ENCODE assay signal across 26 cellular contexts in genomic region chr19:3890590-3890989, GRCh38. TPM values are rescaled to one million over a fixed set of nuclear protein-coding genes. Genes with fewer than 3 reads are reported as not detected.
DNase-seq lines count a peak whose midpoint lies in the region; ATAC-seq, FAIRE-seq and TF ChIP-seq lines count a peak whose summit lies in the region.
"Had no signal": no experiment of that assay in that cellular context is flagged by ENCODE, and none has a peak within 500 bp of the region (broad histone marks: within the 10 kb centered on the region; RNA-seq: fewer than 3 reads in every experiment).

No MANE protein-coding gene starts in this region.

- peak overlapping the region; percentile 59 for H3K18ac ChIP-seq in neuronal stem cell (ENCODE audit: low read length)

- H3K36me3 ChIP-seq in K562 (ENCODE audit: control insufficient read depth, insufficient read depth, low read length) (no peaks in the 10 kb centered on the region), iPS DF 6.9 (ENCODE audit: control insufficient read depth, insufficient read depth, low read length) (peaks cover 20% of the 10 kb centered on the region), neuronal stem cell (replicated peaks in 1 of 2; ENCODE audit: control insufficient read depth in 2 of 2, insufficient read depth in 2 of 2, low read length in 2 of 2) (peaks cover 2 to 8% of the 10 kb centered on the region in 2 donors)

- no peak overlapping the region for H3K4me3 ChIP-seq in K562
- H3K4me3 ChIP-seq in iPS DF 6.9 (ENCODE audit: low read length), result peak overlapping the region; percentile 15; the same call in 1 of the 2 replicates
- no peak overlapping the region for H3K4me3 ChIP-seq in neuronal stem cell (ENCODE audit: low read length in 2 of 2)
- H3K4me3 ChIP-seq: A549 had no signal

- H3K27me3 Mint-ChIP-seq in stimulated activated naive B cell treated with anti-CD40 and anti-IgM and Interleukin-4, amounts not matched to agents 10 μg/mL and 1 μg/mL and 100 μg/mL, for 72 hours, result peaks cover 0 to 4% of the 10 kb centered on the region in 2 donors
- H3K27me3 Mint-ChIP-seq in nephron progenitor cell (ENCODE audit: low read depth, poor library complexity), result peaks cover 5% of the 10 kb centered on the region
- H3K27me3 Mint-ChIP-seq: CD4-positive, alpha-beta memory T cell had no signal

- H4K20me1 ChIP-seq in K562 (replicated peaks; ENCODE audit: control insufficient read depth, insufficient read depth, low read length), result no peaks in the 10 kb centered on the region

- peaks cover 6 to 48% of the 10 kb centered on the region in 2 experiments; a peak in 3 of 5 replicates for H3K27me3 ChIP-seq in K562 (ENCODE audit: control insufficient read depth in 2 of 2, insufficient read depth in 2 of 2, low read length in 2 of 2)
- no peaks in the 10 kb centered on the region for H3K27me3 ChIP-seq in iPS DF 6.9 (ENCODE audit: control insufficient read depth, insufficient read depth, low read length)
- H3K27me3 ChIP-seq in neuronal stem cell (ENCODE audit: control insufficient read depth in 3 of 3, insufficient read depth in 3 of 3, low read depth in 1 of 3, low read length in 3 of 3), result no peaks in the 10 kb centered on the region

- DNase-seq in Ammon's horn (ENCODE audit: low spot score) (peak; percentile 50), K562 (ENCODE audit: extremely low read depth in 1 of 4, low spot score in 3 of 4) (no peak), iPS DF 6.9 (ENCODE audit: low read depth, low spot score) (no peak), neuronal stem cell (ENCODE audit: low spot score) (no peak), NCI-H2227 treated with DMSO at 0.1 percent for 48 hours (lab: John Stamatoyannopoulos, UW) (no peak), nephron progenitor cell (no peak)
- DNase-seq in stimulated activated naive B cell treated with anti-CD40 and anti-IgM and Interleukin-4, amounts not matched to agents 10 μg/mL and 1 μg/mL and 100 μg/mL, for 72 hours, result no peak
- DNase-seq: 8988T; ACHN; AML-193; C1 segment of cervical spinal cord; Calu3; CD4-positive, alpha-beta memory T cell; COR-L47; DMS53; DMS79 treated with DMSO at 0.1 percent for 48 hours; GF-D8; GOT3; HCEC 1CT had no signal

- intact Hi-C loops in K562 (cut with micrococcal nuclease), result no loop called here

- TF ChIP-seq POLR2A in K562 (conservative IDR thresholded peaks at IDR 0.05), result no peak

- no peak overlapping the region for H3K27ac Mint-ChIP-seq in stimulated activated naive B cell treated with anti-CD40 and anti-IgM and Interleukin-4, amounts not matched to agents 10 μg/mL and 1 μg/mL and 100 μg/mL, for 72 hours
- no peak overlapping the region for H3K27ac Mint-ChIP-seq in nephron progenitor cell
- H3K27ac Mint-ChIP-seq: CD4-positive, alpha-beta memory T cell had no signal

- H4K8ac ChIP-seq in neuronal stem cell (ENCODE audit: low read depth, low read length), result no peak overlapping the region

- no peak overlapping the region for H4K91ac ChIP-seq in neuronal stem cell (ENCODE audit: low read depth, low read length, poor library complexity)

- no peaks in the 10 kb centered on the region for H3K9me3 ChIP-seq in K562 (replicated peaks; ENCODE audit: control insufficient read depth, insufficient read depth, low read depth, low read length)
- no peaks in the 10 kb centered on the region for H3K9me3 ChIP-seq in iPS DF 6.9 (ENCODE audit: control insufficient read depth, insufficient read depth, low read length)
- H3K9me3 ChIP-seq in neuronal stem cell (replicated peaks in 1 of 2; ENCODE audit: control insufficient read depth in 2 of 2, insufficient read depth in 1 of 2, low read depth in 1 of 2, low read length in 2 of 2), result no peaks in the 10 kb centered on the region
- H3K9me3 ChIP-seq: A549 had no signal

- H2BK12ac ChIP-seq in neuronal stem cell (ENCODE audit: low read length), result no peak overlapping the region

- no peaks in the 10 kb centered on the region for H3K79me2 ChIP-seq in K562 (ENCODE audit: control insufficient read depth, insufficient read depth, low read length)

- H3K27ac ChIP-seq in K562 (ENCODE audit: extremely low read depth, low read depth, low read length) (no peak overlapping the region), iPS DF 6.9 (ENCODE audit: low read length) (no peak overlapping the region), neuronal stem cell (replicated peaks; ENCODE audit: low read length) (no peak overlapping the region)
- H3K27ac ChIP-seq: A549 had no signal

- H3K9ac ChIP-seq in K562 (ENCODE audit: insufficient read depth in 1 of 2, low read depth in 2 of 2, low read length in 2 of 2) (peak overlapping the region in 1 of 2 experiments; percentile 68; a peak in 1 of 4 replicates), neuronal stem cell (ENCODE audit: low read depth, low read length, poor library complexity) (no peak overlapping the region)

- no peak for TF ChIP-seq RAD21 in K562 (CRISPR knock-in tag; conservative IDR thresholded peaks at IDR 0.05 in 1 of 2, IDR thresholded peaks at IDR 0.05 in 1 of 2)

- no peak for FAIRE-seq in K562 (lab: Jason Lieb, UNC)
- FAIRE-seq: A549, GM12891, GM18507, H54 had no signal

- H3K36me3 Mint-ChIP-seq in stimulated activated naive B cell treated with anti-CD40 and anti-IgM and Interleukin-4, amounts not matched to agents 10 μg/mL and 1 μg/mL and 100 μg/mL, for 72 hours, result no peaks in the 10 kb centered on the region
- no peaks in the 10 kb centered on the region for H3K36me3 Mint-ChIP-seq in nephron progenitor cell (ENCODE audit: low read depth)
- H3K36me3 Mint-ChIP-seq: CD4-positive, alpha-beta memory T cell had no signal

- CTCF ChIA-PET in K562 (lab: Yijun Ruan, JAX; ENCODE audit: low intra/inter-chr PET ratio), result no interaction called here

- no peaks in the 10 kb centered on the region for H3K79me1 ChIP-seq in neuronal stem cell (ENCODE audit: low read depth, low read length)

- no peak overlapping the region for H2BK5ac ChIP-seq in neuronal stem cell (ENCODE audit: low read length)

- in situ Hi-C loops in K562 (cut with MboI), result no loop called here

- no peak overlapping the region for H3K23ac ChIP-seq in neuronal stem cell (ENCODE audit: low read depth, low read length, poor library complexity)

- POLR2A ChIA-PET in K562 (lab: Yijun Ruan, JAX), result interaction anchor here (0.6 to 1.1 kb wide), 3 partner anchors 9 to 55 kb away, joined by 3 read pairs; no protein-coding TSS in a partner anchor

- BruUV-seq in K562 (replicated peaks; lab: Mats Ljungman, UMichigan), result no TSS peak

- no peak overlapping the region for H3K4me2 ChIP-seq in K562 (ENCODE audit: insufficient read depth, low read length)
- no peak overlapping the region for H3K4me2 ChIP-seq in neuronal stem cell (ENCODE audit: insufficient read depth, low read length, poor library complexity, severe bottlenecking)
- H3K4me2 ChIP-seq: A549 had no signal

- no peak overlapping the region for H3K4me3 Mint-ChIP-seq in stimulated activated naive B cell treated with anti-CD40 and anti-IgM and Interleukin-4, amounts not matched to agents 10 μg/mL and 1 μg/mL and 100 μg/mL, for 72 hours
- H3K4me3 Mint-ChIP-seq in nephron progenitor cell, result no peak overlapping the region

- H3K4me1 ChIP-seq in K562 (replicated peaks in 1 of 2; ENCODE audit: control insufficient read depth in 2 of 2, insufficient read depth in 2 of 2, low read length in 2 of 2) (peaks cover 0 to 4% of the 10 kb centered on the region in 2 experiments; a peak in 1 of 5 replicates), iPS DF 6.9 (ENCODE audit: control insufficient read depth, insufficient read depth, low read length) (no peaks in the 10 kb centered on the region; the same call in 1 of the 2 replicates), neuronal stem cell (ENCODE audit: control insufficient read depth in 2 of 2, insufficient read depth in 1 of 2, low read depth in 1 of 2, low read length in 2 of 2) (no peaks in the 10 kb centered on the region)
- H3K4me1 ChIP-seq: A549 had no signal

- H2BK15ac ChIP-seq in neuronal stem cell (ENCODE audit: low read length), result no peak overlapping the region

- H3K9me1 ChIP-seq in K562 (ENCODE audit: control insufficient read depth, insufficient read depth, low read length), result no peaks in the 10 kb centered on the region

- no peak overlapping the region for H2AFZ ChIP-seq in K562 (ENCODE audit: low read depth, low read length)
- H2AFZ ChIP-seq in neuronal stem cell (ENCODE audit: low read length), result no peak overlapping the region

- H3K14ac ChIP-seq in neuronal stem cell (ENCODE audit: low read length), result no peak overlapping the region

- no peak overlapping the region for H2BK120ac ChIP-seq in neuronal stem cell (ENCODE audit: low read depth, low read length)

- no peaks in the 10 kb centered on the region for H3K9me3 Mint-ChIP-seq in stimulated activated naive B cell treated with anti-CD40 and anti-IgM and Interleukin-4, amounts not matched to agents 10 μg/mL and 1 μg/mL and 100 μg/mL, for 72 hours
- H3K9me3 Mint-ChIP-seq in nephron progenitor cell, result no peaks in the 10 kb centered on the region
- H3K9me3 Mint-ChIP-seq: CD4-positive, alpha-beta memory T cell had no signal

- WGBS in K562 (ENCODE audit: insufficient coverage, low coverage, missing lambda C conversion rate), result 28% methylated on average over 17 of the region's 17 CpGs
- WGBS in iPS DF 6.9 (ENCODE audit: insufficient coverage, insufficient read length), result no CpG with 5 or more reads among the region's 17 CpGs
- WGBS in neuronal stem cell (ENCODE audit: extremely low coverage in 2 of 2, insufficient read length in 2 of 2, insufficient replicate concordance in 1 of 2), 2 donors, result no CpG with 5 or more reads among the region's 17 CpGs

- no peak overlapping the region for H3K4ac ChIP-seq in neuronal stem cell (ENCODE audit: low read length)

- ATAC-seq in K562, result no peak
- ATAC-seq in stimulated activated naive B cell treated with anti-CD40 and anti-IgM and Interleukin-4, amounts not matched to agents 10 μg/mL and 1 μg/mL and 100 μg/mL, for 72 hours (replicated peaks), result no peak
- no peak for ATAC-seq in GM21576 (IDR thresholded peaks at IDR 0.05; ENCODE audit: unreplicated experiment)
- ATAC-seq: A549 had no signal

- no peak for TF ChIP-seq EP300 in K562 (IDR thresholded peaks at IDR 0.05; ENCODE audit: low read length)

- TF ChIP-seq CTCF in K562 (IDR thresholded peaks at IDR 0.05 in 2 of 3, conservative IDR thresholded peaks at IDR 0.05 in 1 of 3; ENCODE audit: insufficient read depth in 2 of 3, low read depth in 1 of 3, low read length in 3 of 3) (no peak), nephron progenitor cell (IDR thresholded peaks at IDR 0.05) (no peak)

- H3K4me1 Mint-ChIP-seq in stimulated activated naive B cell treated with anti-CD40 and anti-IgM and Interleukin-4, amounts not matched to agents 10 μg/mL and 1 μg/mL and 100 μg/mL, for 72 hours, result no peaks in the 10 kb centered on the region
- H3K4me1 Mint-ChIP-seq in nephron progenitor cell, result no peaks in the 10 kb centered on the region
- H3K4me1 Mint-ChIP-seq: CD4-positive, alpha-beta memory T cell had no signal

- no peak overlapping the region for H2AK5ac ChIP-seq in neuronal stem cell (ENCODE audit: low read depth, low read length)

RNA-seq across cellular contexts. Expression of gene ATCAY, which starts 10.1 kb away (rescaled TPM):
- not detected in 2 replicates for total RNA-seq in K562 (2011; cell fraction: chromatin; rRNA removed; ENCODE audit: low replicate concordance)
- not detected in 2 replicates for total RNA-seq in K562 (2011; cell fraction: nucleolus; rRNA removed)
- total RNA-seq in K562 (2011; cell fraction: nucleoplasm; rRNA removed), result 0.08 TPM in 1 of 2 replicates, not detected in the other
- total RNA-seq in K562 (2014; rRNA removed) (not detected in 2 replicates), K562 (2014; rRNA removed; fragmentation: Illumina TruSeq; extraction: Trizol) (not detected in 2 replicates), K562 (2015; rRNA removed; fragmentation: Illumina TruSeq; extraction: Trizol) (not detected in 2 replicates), K562 (2021) (0.07 TPM in 1 of 2 replicates, not detected in the other)
- polyA plus RNA-seq in K562 (2011; rRNA removed) (not detected in 2 replicates), K562 (2014; fragmentation: Illumina TruSeq; extraction: Trizol) (not detected in 2 replicates), K562 (2014; fragmentation: Nextera tagmentation; extraction: Ambion mirVana) (not detected), K562 (2014; rRNA removed) (not detected in 2 replicates)
- 0.04 TPM in 1 of 2 replicates, not detected in the other for polyA plus RNA-seq in K562 (2011; cell fraction: cytosol; rRNA removed)
- polyA plus RNA-seq in K562 (2011; cell fraction: nucleus; rRNA removed), result not detected in 2 replicates
- polyA plus RNA-seq in K562 (2012), result not detected in 2 replicates
- polyA minus RNA-seq in K562 (2011; rRNA and poly(A)+ RNA removed), result not detected in 2 replicates
- polyA minus RNA-seq in K562 (2011; cell fraction: cytosol; rRNA and poly(A)+ RNA removed), result not detected in 2 replicates
- polyA minus RNA-seq in K562 (2011; cell fraction: nucleus; rRNA and poly(A)+ RNA removed), result not detected in 2 replicates
- polyA plus RNA-seq in neuronal stem cell (2013, experiment 1 of 2), result 19.1 TPM
- polyA plus RNA-seq in neuronal stem cell (2013, experiment 2 of 2), result 19.7 TPM
- total RNA-seq: Calu3; CD4-positive, alpha-beta memory T cell had no signal
- polyA plus RNA-seq: BJ; CD4-positive, alpha-beta memory T cell had no signal

RNA-seq across cellular contexts. Expression of gene ZFR2, which starts 21.8 kb away (rescaled TPM):
- total RNA-seq in K562 (2011; cell fraction: chromatin; rRNA removed; ENCODE audit: low replicate concordance), result 0.09 and 0.14 TPM in 2 replicates
- total RNA-seq in K562 (2011; cell fraction: nucleolus; rRNA removed), result 0.26 TPM in 1 of 2 replicates, not detected in the other
- 0.38 TPM in 1 of 2 replicates, not detected in the other for total RNA-seq in K562 (2011; cell fraction: nucleoplasm; rRNA removed)
- total RNA-seq in K562 (2014; rRNA removed) (0.33 and 0.59 TPM in 2 replicates), K562 (2014; rRNA removed; fragmentation: Illumina TruSeq; extraction: Trizol) (not detected in 2 replicates), K562 (2015; rRNA removed; fragmentation: Illumina TruSeq; extraction: Trizol) (not detected in 2 replicates), K562 (2021) (not detected in 2 replicates)
- polyA plus RNA-seq in K562 (2011; rRNA removed) (0.03 and 0.04 TPM in 2 replicates), K562 (2014; fragmentation: Illumina TruSeq; extraction: Trizol) (not detected in 2 replicates), K562 (2014; fragmentation: Nextera tagmentation; extraction: Ambion mirVana) (under 1 TPM in 1 of 2 experiments, not detected in 1; 0.07 TPM), K562 (2014; rRNA removed) (not detected in 2 replicates)
- 0.19 and 0.22 TPM in 2 replicates for polyA plus RNA-seq in K562 (2011; cell fraction: cytosol; rRNA removed)
- 0.08 and 0.21 TPM in 2 replicates for polyA plus RNA-seq in K562 (2011; cell fraction: nucleus; rRNA removed)
- 0.04 and 0.17 TPM in 2 replicates for polyA plus RNA-seq in K562 (2012)
- not detected in 2 replicates for polyA minus RNA-seq in K562 (2011; rRNA and poly(A)+ RNA removed)
- polyA minus RNA-seq in K562 (2011; cell fraction: cytosol; rRNA and poly(A)+ RNA removed), result not detected in 2 replicates
- 0.13 TPM in 1 of 2 replicates, not detected in the other for polyA minus RNA-seq in K562 (2011; cell fraction: nucleus; rRNA and poly(A)+ RNA removed)
- 12.5 TPM for polyA plus RNA-seq in neuronal stem cell (2013, experiment 1 of 2)
- polyA plus RNA-seq in neuronal stem cell (2013, experiment 2 of 2), result 13.8 TPM
- total RNA-seq: Calu3 had no signal

RNA-seq across cellular contexts. Expression of gene NMRK2, which starts 42.3 kb away (rescaled TPM):
- total RNA-seq in K562 (2011; cell fraction: chromatin; rRNA removed; ENCODE audit: low replicate concordance), result not detected in 2 replicates
- not detected in 2 replicates for total RNA-seq in K562 (2011; cell fraction: nucleolus; rRNA removed)
- total RNA-seq in K562 (2011; cell fraction: nucleoplasm; rRNA removed), result not detected in 2 replicates
- total RNA-seq in K562 (2014; rRNA removed) (not detected in 2 replicates), K562 (2014; rRNA removed; fragmentation: Illumina TruSeq; extraction: Trizol) (not detected in 2 replicates), K562 (2015; rRNA removed; fragmentation: Illumina TruSeq; extraction: Trizol) (not detected in 2 replicates), K562 (2021) (not detected in 2 replicates)
- polyA plus RNA-seq in K562 (2011; rRNA removed) (not detected in 2 replicates), K562 (2014; fragmentation: Illumina TruSeq; extraction: Trizol) (not detected in 2 replicates), K562 (2014; fragmentation: Nextera tagmentation; extraction: Ambion mirVana) (not detected), K562 (2014; rRNA removed) (not detected in 2 replicates)
- not detected in 2 replicates for polyA plus RNA-seq in K562 (2011; cell fraction: cytosol; rRNA removed)
- polyA plus RNA-seq in K562 (2011; cell fraction: nucleus; rRNA removed), result not detected in 2 replicates
- polyA plus RNA-seq in K562 (2012), result not detected in 2 replicates
- polyA minus RNA-seq in K562 (2011; rRNA and poly(A)+ RNA removed), result not detected in 2 replicates
- polyA minus RNA-seq in K562 (2011; cell fraction: cytosol; rRNA and poly(A)+ RNA removed), result not detected in 2 replicates
- not detected in 2 replicates for polyA minus RNA-seq in K562 (2011; cell fraction: nucleus; rRNA and poly(A)+ RNA removed)
- 0.60 TPM for polyA plus RNA-seq in neuronal stem cell (2013, experiment 1 of 2)
- 0.72 TPM for polyA plus RNA-seq in neuronal stem cell (2013, experiment 2 of 2)
- total RNA-seq: Calu3; CD4-positive, alpha-beta memory T cell; Daoy had no signal
- polyA plus RNA-seq: A549; BJ; CD4-positive, alpha-beta memory T cell had no signal
